In genomic region chr20:62550087-62550565, GRCh38 we compare ENCODE assay signal across 1 cellular context.
TF ChIP-seq lines count a peak whose summit lies in the region.

No MANE protein-coding gene starts in this region.

TF ChIP-seq in GM23338, 12 proteins besides CTCF, POLR2A, EP300 and RAD21 (continued from another document):
- TF ChIP-seq ZNF462 (CRISPR knock-in tag; IDR thresholded peaks at IDR 0.05): no peak
- TF ChIP-seq REST (IDR thresholded peaks at IDR 0.05; ENCODE audit: unreplicated experiment): no peak
- TF ChIP-seq NANOG (IDR thresholded peaks at IDR 0.05; ENCODE audit: borderline replicate concordance): no peak
- no peak for TF ChIP-seq ZNF331 (CRISPR knock-in tag; IDR thresholded peaks at IDR 0.05; ENCODE audit: low read depth)
- TF ChIP-seq ZNF114 (CRISPR knock-in tag; IDR thresholded peaks at IDR 0.05): no peak
- no peak for TF ChIP-seq ETS1 (IDR thresholded peaks at IDR 0.05)
- no peak for TF ChIP-seq POLR2AphosphoS5 (IDR thresholded peaks at IDR 0.05; ENCODE audit: low read depth)
- TF ChIP-seq JUNB (IDR thresholded peaks at IDR 0.05; ENCODE audit: unreplicated experiment): no peak
